27 cellular contexts compared by ENCODE assay signal in the genomic region with DNA sequence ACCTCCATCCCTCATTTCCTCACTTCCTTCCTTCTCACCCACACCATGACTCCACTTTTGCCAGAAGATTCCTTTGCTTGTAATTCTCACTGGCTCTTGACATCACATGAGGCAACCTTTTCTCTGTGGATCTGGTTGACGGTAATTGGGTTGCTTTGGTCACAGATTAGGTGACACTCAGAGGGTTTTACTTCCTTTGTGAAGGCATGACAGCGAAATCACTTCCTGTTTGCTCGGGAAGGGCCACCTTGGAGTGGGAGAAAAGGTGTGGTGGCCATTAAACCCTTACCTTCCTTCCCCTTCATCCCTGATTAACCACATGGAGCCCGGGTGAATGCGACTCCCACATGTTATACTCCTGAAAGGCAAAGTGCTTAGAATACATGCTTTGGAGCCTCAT. TPM values are rescaled to one million over a fixed set of nuclear protein-coding genes. Genes with fewer than 3 reads are reported as not detected.
"Had no signal": no experiment of that assay in that cellular context is flagged by ENCODE, and none has a peak within 500 bp of the region (broad histone marks: within the 10 kb centered on the region; RNA-seq: fewer than 3 reads in every experiment).

No MANE protein-coding gene starts in this region.

- H3K27ac Mint-ChIP-seq: effector memory CD8-positive, alpha-beta T cell; endodermal cell; mesothelial cell of epicardium had no signal

- H3K9me3 ChIP-seq: esophagus squamous epithelium, gastrocnemius medialis, heart right ventricle, left lung, lower lobe of right lung, mucosa of descending colon had no signal

- H3K4me3 Mint-ChIP-seq: effector memory CD8-positive, alpha-beta T cell; endodermal cell; mesothelial cell of epicardium; naive B cell had no signal

- H3K36me3 ChIP-seq: esophagus squamous epithelium, gastrocnemius medialis, heart right ventricle, left lung, lower lobe of right lung had no signal

- H3K4me1 Mint-ChIP-seq: endodermal cell, mesothelial cell of epicardium, naive B cell had no signal

- H3K4me3 ChIP-seq: coronary artery, esophagus squamous epithelium, gastrocnemius medialis, heart right ventricle, left lung, lower lobe of right lung, mucosa of descending colon had no signal

- H3K9me3 Mint-ChIP-seq: effector memory CD8-positive, alpha-beta T cell; endodermal cell; mesothelial cell of epicardium had no signal

- H3K4me1 ChIP-seq: esophagus squamous epithelium, gastrocnemius medialis, heart right ventricle, left lung, lower lobe of right lung had no signal

- DNase-seq: effector CD8-positive, alpha-beta T cell; effector memory CD8-positive, alpha-beta T cell; endodermal cell; erythroblast; esophagus squamous epithelium; foreskin fibroblast; foreskin melanocyte; gastrocnemius medialis; glutamatergic neuron; head of caudate nucleus; heart right ventricle; hippocampal formation; left cardiac atrium; left lung; left ventricle myocardium superior; lower lobe of right lung; mesenchymal stem cell; mucosa of descending colon; naive B cell had no signal

- FAIRE-seq: colon, endometrium, islet of Langerhans, keratinocyte had no signal

- H3K36me3 Mint-ChIP-seq: mesothelial cell of epicardium, naive B cell had no signal

- H3K27ac ChIP-seq: coronary artery, epithelial cell of prostate, esophagus squamous epithelium, gastrocnemius medialis, heart right ventricle, left lung, lower lobe of right lung had no signal

- ATAC-seq: effector memory CD8-positive, alpha-beta T cell; esophagus mucosa; gastrocnemius medialis; heart right ventricle; left cardiac atrium; left ventricle myocardium superior; mucosa of descending colon had no signal

RNA-seq across cellular contexts. Expression of a gene that starts 30.2 kb away (rescaled TPM):
- total RNA-seq: mesothelial cell of epicardium had no signal
